ENCODE assay signal across 1 cellular context in the genomic region with DNA sequence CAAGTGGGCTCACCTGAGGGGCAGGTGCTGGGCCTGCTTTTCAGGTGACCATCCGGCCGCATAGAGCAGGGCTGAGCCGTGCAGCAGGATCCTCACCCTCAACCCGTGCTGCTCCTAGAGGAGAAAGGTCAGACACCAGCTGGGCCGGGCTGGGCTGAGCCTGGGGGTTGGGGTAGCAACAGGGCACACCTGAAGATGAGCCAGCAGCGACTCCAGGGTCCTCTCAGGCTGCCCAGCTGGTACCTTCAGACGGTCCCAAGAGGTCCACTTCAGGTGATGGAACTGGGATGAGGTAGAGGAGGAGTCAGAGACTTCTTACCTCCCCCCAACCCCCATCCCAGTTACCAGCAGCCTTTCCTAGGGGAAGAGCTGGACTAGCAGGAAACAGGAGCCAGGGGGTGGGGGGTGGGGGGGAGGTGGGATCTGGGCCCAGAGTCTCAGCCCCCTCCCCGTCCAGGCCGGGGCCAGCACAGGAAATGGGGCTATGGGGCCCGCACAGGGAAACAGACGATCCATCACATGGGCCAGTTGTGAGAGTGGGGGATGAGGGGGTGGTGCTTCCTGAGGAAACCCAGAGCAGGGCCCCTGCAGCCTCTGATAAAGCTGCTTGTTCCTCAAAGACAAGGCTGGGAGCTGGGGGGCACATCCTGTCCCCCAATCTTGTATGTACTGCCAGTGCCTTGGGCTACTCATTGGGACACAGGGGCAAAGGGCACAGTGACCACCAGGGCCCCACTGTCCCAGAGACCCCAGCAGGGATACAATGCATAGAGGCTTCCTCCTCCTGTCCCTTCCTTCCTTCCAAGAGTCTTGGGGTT.
A peak's percentile ranks its signal among the peaks of the same experiment; 100 is the strongest.
TF ChIP-seq lines count a peak whose summit lies in the region.

No MANE protein-coding gene starts in this region.

TF ChIP-seq in K562, 482 proteins besides CTCF, POLR2A, EP300 and RAD21 (continued from another document and continues in another):
- TF ChIP-seq, protein P1, sequence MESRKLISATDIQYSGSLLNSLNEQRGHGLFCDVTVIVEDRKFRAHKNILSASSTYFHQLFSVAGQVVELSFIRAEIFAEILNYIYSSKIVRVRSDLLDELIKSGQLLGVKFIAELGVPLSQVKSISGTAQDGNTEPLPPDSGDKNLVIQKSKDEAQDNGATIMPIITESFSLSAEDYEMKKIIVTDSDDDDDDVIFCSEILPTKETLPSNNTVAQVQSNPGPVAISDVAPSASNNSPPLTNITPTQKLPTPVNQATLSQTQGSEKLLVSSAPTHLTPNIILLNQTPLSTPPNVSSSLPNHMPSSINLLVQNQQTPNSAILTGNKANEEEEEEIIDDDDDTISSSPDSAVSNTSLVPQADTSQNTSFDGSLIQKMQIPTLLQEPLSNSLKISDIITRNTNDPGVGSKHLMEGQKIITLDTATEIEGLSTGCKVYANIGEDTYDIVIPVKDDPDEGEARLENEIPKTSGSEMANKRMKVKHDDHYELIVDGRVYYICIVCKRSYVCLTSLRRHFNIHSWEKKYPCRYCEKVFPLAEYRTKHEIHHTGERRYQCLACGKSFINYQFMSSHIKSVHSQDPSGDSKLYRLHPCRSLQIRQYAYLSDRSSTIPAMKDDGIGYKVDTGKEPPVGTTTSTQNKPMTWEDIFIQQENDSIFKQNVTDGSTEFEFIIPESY (CRISPR knock-in tag; IDR thresholded peaks at IDR 0.05) = no peak
- TF ChIP-seq AFF1 (IDR thresholded peaks at IDR 0.05; ENCODE audit: low read depth in 1 of 2, partially characterized antibody in 2 of 2) = no peak
- TF ChIP-seq, protein P2, sequence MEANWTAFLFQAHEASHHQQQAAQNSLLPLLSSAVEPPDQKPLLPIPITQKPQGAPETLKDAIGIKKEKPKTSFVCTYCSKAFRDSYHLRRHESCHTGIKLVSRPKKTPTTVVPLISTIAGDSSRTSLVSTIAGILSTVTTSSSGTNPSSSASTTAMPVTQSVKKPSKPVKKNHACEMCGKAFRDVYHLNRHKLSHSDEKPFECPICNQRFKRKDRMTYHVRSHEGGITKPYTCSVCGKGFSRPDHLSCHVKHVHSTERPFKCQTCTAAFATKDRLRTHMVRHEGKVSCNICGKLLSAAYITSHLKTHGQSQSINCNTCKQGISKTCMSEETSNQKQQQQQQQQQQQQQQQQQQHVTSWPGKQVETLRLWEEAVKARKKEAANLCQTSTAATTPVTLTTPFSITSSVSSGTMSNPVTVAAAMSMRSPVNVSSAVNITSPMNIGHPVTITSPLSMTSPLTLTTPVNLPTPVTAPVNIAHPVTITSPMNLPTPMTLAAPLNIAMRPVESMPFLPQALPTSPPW (CRISPR knock-in tag; IDR thresholded peaks at IDR 0.05) = peak; percentile 70
- no peak for TF ChIP-seq MEF2D (tag; conservative IDR thresholded peaks at IDR 0.05; ENCODE audit: low read depth)
- TF ChIP-seq ZNF79 (CRISPR knock-in tag; IDR thresholded peaks at IDR 0.05; ENCODE audit: low read depth) = no peak
- TF ChIP-seq ATF2 (CRISPR knock-in tag; IDR thresholded peaks at IDR 0.05) = no peak
- no peak for TF ChIP-seq C11orf30 (IDR thresholded peaks at IDR 0.05; ENCODE audit: low read depth)
- TF ChIP-seq HEY1 (CRISPR knock-in tag; IDR thresholded peaks at IDR 0.05; ENCODE audit: borderline replicate concordance) = no peak
- no peak for TF ChIP-seq MED1 (CRISPR knock-in tag; IDR thresholded peaks at IDR 0.05; ENCODE audit: borderline replicate concordance)
- no peak for TF ChIP-seq NR2C2 (CRISPR knock-in tag; IDR thresholded peaks at IDR 0.05)
- TF ChIP-seq NR2C2 (tag; IDR thresholded peaks at IDR 0.05) = peak; percentile 11; the same call in 1 of the 2 replicates
- TF ChIP-seq, protein P3, sequence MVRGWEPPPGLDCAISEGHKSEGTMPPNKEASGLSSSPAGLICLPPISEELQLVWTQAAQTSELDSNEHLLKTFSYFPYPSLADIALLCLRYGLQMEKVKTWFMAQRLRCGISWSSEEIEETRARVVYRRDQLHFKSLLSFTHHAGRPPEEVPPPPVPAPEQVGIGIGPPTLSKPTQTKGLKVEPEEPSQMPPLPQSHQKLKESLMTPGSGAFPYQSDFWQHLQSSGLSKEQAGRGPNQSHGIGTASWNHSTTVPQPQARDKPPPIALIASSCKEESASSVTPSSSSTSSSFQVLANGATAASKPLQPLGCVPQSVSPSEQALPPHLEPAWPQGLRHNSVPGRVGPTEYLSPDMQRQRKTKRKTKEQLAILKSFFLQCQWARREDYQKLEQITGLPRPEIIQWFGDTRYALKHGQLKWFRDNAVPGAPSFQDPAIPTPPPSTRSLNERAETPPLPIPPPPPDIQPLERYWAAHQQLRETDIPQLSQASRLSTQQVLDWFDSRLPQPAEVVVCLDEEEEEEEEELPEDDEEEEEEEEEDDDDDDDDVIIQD (CRISPR knock-in tag; IDR thresholded peaks at IDR 0.05) = no peak
- TF ChIP-seq TARDBP (IDR thresholded peaks at IDR 0.05) = no peak
- TF ChIP-seq KLF13 (tag; IDR thresholded peaks at IDR 0.05; ENCODE audit: borderline replicate concordance, low read depth) = no peak
- no peak for TF ChIP-seq ZNF239 (CRISPR knock-in tag; IDR thresholded peaks at IDR 0.05)
- TF ChIP-seq BCL6 (CRISPR knock-in tag; IDR thresholded peaks at IDR 0.05) = no peak
- no peak for TF ChIP-seq GTF2F1 (IDR thresholded peaks at IDR 0.05; ENCODE audit: low read depth, low read length)
- TF ChIP-seq TAF15 (IDR thresholded peaks at IDR 0.05; ENCODE audit: low read depth, low read length) = no peak
- TF ChIP-seq ZHX1 (conservative IDR thresholded peaks at IDR 0.05; ENCODE audit: low read length) = no peak
- TF ChIP-seq MCM5 (IDR thresholded peaks at IDR 0.05; ENCODE audit: low read depth) = no peak
- no peak for TF ChIP-seq KDM1A (IDR thresholded peaks at IDR 0.05)
- no peak for TF ChIP-seq ZNF140 (CRISPR knock-in tag; IDR thresholded peaks at IDR 0.05)
- no peak for TF ChIP-seq FIP1L1 (IDR thresholded peaks at IDR 0.05; ENCODE audit: low read depth, low read length, poor library complexity, severe bottlenecking)
- peak; percentile 41; the same call in 1 of the 2 replicates for TF ChIP-seq ZNF592 (IDR thresholded peaks at IDR 0.05)
- TF ChIP-seq CREB1 (IDR thresholded peaks at IDR 0.05) = no peak
- TF ChIP-seq CREB1 (CRISPR knock-in tag; IDR thresholded peaks at IDR 0.05) = no peak
- peak; percentile 87 for TF ChIP-seq CBFA2T3 (IDR thresholded peaks at IDR 0.05)
- TF ChIP-seq MEIS2 (IDR thresholded peaks at IDR 0.05; ENCODE audit: partially characterized antibody) = peak; percentile 39
- TF ChIP-seq ZNF12 (CRISPR knock-in tag; IDR thresholded peaks at IDR 0.05) = no peak
- no peak for TF ChIP-seq IRF9 (tag; IDR thresholded peaks at IDR 0.05)
- TF ChIP-seq NFE2 (IDR thresholded peaks at IDR 0.05; ENCODE audit: low read depth) = no peak
- TF ChIP-seq MAZ (CRISPR knock-in tag; conservative IDR thresholded peaks at IDR 0.05 in 1 of 2, IDR thresholded peaks at IDR 0.05 in 1 of 2) = no peak
- no peak for TF ChIP-seq XRCC4 (IDR thresholded peaks at IDR 0.05; ENCODE audit: extremely low read depth, insufficient read depth, insufficient read length)
- peak; percentile 81 for TF ChIP-seq DPF2 (IDR thresholded peaks at IDR 0.05)
- TF ChIP-seq ZNF347 (CRISPR knock-in tag; IDR thresholded peaks at IDR 0.05; ENCODE audit: low read depth) = no peak
- no peak for TF ChIP-seq CEBPG (CRISPR knock-in tag; IDR thresholded peaks at IDR 0.05)
- TF ChIP-seq CEBPG (tag; conservative IDR thresholded peaks at IDR 0.05 in 1 of 2, IDR thresholded peaks at IDR 0.05 in 1 of 2) = no peak
- TF ChIP-seq MYBL2 (IDR thresholded peaks at IDR 0.05; ENCODE audit: low read depth) = no peak
- no peak for TF ChIP-seq MYBL2 (CRISPR knock-in tag; IDR thresholded peaks at IDR 0.05; ENCODE audit: borderline replicate concordance)
- TF ChIP-seq ZNF311 (CRISPR knock-in tag; IDR thresholded peaks at IDR 0.05) = no peak
- no peak for TF ChIP-seq MEF2A (IDR thresholded peaks at IDR 0.05; ENCODE audit: control insufficient read depth, low read depth, low read length)
- TF ChIP-seq TAF9B (IDR thresholded peaks at IDR 0.05; ENCODE audit: partially characterized antibody) = no peak
- no peak for TF ChIP-seq SMARCA5 (IDR thresholded peaks at IDR 0.05)
- TF ChIP-seq ZNF174 (CRISPR knock-in tag; IDR thresholded peaks at IDR 0.05) = no peak
- no peak for TF ChIP-seq TAF1 (IDR thresholded peaks at IDR 0.05; ENCODE audit: control insufficient read depth, extremely low read depth, insufficient read depth, low read length, severe bottlenecking)
